8 cellular contexts compared by ENCODE assay signal in the genomic region with DNA sequence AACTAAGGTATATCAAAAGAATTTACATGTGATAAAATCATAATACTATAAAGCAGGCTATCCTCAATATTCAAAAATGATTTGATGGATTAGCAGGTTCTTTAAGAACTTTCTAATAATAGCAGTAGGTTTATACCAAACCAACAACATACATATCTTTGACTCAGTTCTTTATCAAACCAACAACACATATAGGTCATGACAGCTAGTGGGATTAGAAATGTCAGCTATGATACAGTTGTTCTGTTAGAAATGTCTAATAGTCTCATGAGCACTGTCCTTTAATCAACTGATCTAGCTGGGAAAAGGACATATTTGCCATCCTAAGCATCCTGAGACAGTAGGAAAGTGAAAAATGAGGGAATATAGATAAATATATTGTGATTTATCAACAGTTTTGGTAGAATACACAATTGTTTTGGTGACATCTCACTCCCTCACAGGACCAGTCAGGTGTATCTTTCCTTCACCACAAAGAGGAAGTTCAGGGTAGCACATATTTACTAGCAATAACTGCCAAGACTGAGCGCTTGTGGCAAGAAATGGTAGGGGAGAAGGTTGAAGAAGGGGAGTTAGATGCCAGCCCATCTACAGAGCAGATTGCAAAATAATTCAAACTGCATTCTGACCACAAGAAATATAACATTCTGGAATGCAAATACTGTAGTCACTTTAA.
DNase-seq lines count a peak whose midpoint lies in the region; ATAC-seq and TF ChIP-seq lines count a peak whose summit lies in the region.

No MANE protein-coding gene starts in this region.

- no peak for TF ChIP-seq POLR2A in esophagus muscularis mucosa (IDR thresholded peaks at IDR 0.05; ENCODE audit: low read depth)

- H3K27ac ChIP-seq in naive thymus-derived CD4-positive, alpha-beta T cell (ENCODE audit: low read depth, low read length) = peak overlapping the region; percentile 81
- peak overlapping the region in 2 of 4 donors; percentile 59 to 70 for H3K27ac ChIP-seq in esophagus muscularis mucosa (replicated peaks in 1 of 4)

- no peaks in the 10 kb centered on the region for H3K36me3 ChIP-seq in naive thymus-derived CD4-positive, alpha-beta T cell (ENCODE audit: control insufficient read depth in 2 of 3, insufficient read depth in 3 of 3, low read length in 3 of 3)
- peaks cover 0 to 28% (median 18%) of the 10 kb centered on the region in 4 donors for H3K36me3 ChIP-seq in esophagus muscularis mucosa

- peak overlapping the region; percentile 64 to 98 (median 94) for H3K27ac Mint-ChIP-seq in naive thymus-derived CD4-positive, alpha-beta T cell
- H3K27ac Mint-ChIP-seq in osteocyte (ENCODE audit: unreplicated experiment) = no peak overlapping the region

- no peaks in the 10 kb centered on the region for H3K27me3 Mint-ChIP-seq in naive thymus-derived CD4-positive, alpha-beta T cell
- H3K27me3 Mint-ChIP-seq in osteocyte (ENCODE audit: unreplicated experiment) = no peaks in the 10 kb centered on the region

- 76% methylated on average over 1 of the region's 1 CpG for WGBS in esophagus muscularis mucosa

- intact Hi-C loops in naive thymus-derived CD4-positive, alpha-beta T cell (cut with micrococcal nuclease) = loop anchor here (2.0 to 5.0 kb wide), 4 partner anchors 36 to 303 kb away; no protein-coding TSS in a partner anchor
- intact Hi-C loops in esophagus muscularis mucosa (cut with DNase I) = loop anchor here (5.0 kb wide), 1 partner anchor 46 kb away; no protein-coding TSS in a partner anchor

- H3K4me3 Mint-ChIP-seq in naive thymus-derived CD4-positive, alpha-beta T cell = peak overlapping the region in 9 of 10 donors; percentile 63 to 92 (median 76)
- H3K4me3 Mint-ChIP-seq in osteocyte (ENCODE audit: unreplicated experiment) = no peak overlapping the region

- POLR2A ChIA-PET in naive thymus-derived CD4-positive, alpha-beta T cell (lab: Charles Lee) = interaction anchor here (1.9 to 4.5 kb wide), 3 partner anchors 75 to 251 kb away, joined by 5 to 40 read pairs (median 7); partner anchors contain the start of genes SIDT2 and SIK3

- peaks cover 0 to 19% (median 12%) of the 10 kb centered on the region in 5 donors for H3K36me3 Mint-ChIP-seq in naive thymus-derived CD4-positive, alpha-beta T cell
- peaks cover 6% of the 10 kb centered on the region for H3K36me3 Mint-ChIP-seq in osteocyte (ENCODE audit: unreplicated experiment)

- TF ChIP-seq EP300 in esophagus muscularis mucosa (IDR thresholded peaks at IDR 0.05) = no peak

- H3K9me3 ChIP-seq in naive thymus-derived CD4-positive, alpha-beta T cell (ENCODE audit: control insufficient read depth in 2 of 3, low read length in 3 of 3) = no peaks in the 10 kb centered on the region
- H3K9me3 ChIP-seq in esophagus muscularis mucosa = no peaks in the 10 kb centered on the region

- H3K27me3 ChIP-seq in naive thymus-derived CD4-positive, alpha-beta T cell (ENCODE audit: control insufficient read depth in 2 of 2, insufficient read depth in 2 of 2, low read length in 2 of 2) = no peaks in the 10 kb centered on the region
- no peaks in the 10 kb centered on the region for H3K27me3 ChIP-seq in esophagus muscularis mucosa

- peaks cover 0 to 1% (median 0%) of the 10 kb centered on the region in 11 donors for H3K9me3 Mint-ChIP-seq in naive thymus-derived CD4-positive, alpha-beta T cell
- H3K9me3 Mint-ChIP-seq in osteocyte (ENCODE audit: unreplicated experiment) = no peaks in the 10 kb centered on the region

- peak; percentile 22 for DNase-seq in NCI-H226
- DNase-seq in naive thymus-derived CD4-positive, alpha-beta T cell = peak in 7 of 9 donors; percentile 31 to 59 (median 47)
- no peak for DNase-seq in GOT3 (lab: John Stamatoyannopoulos, UW)
- no peak for DNase-seq in DMS79 (lab: John Stamatoyannopoulos, UW)
- DNase-seq in esophagus muscularis mucosa (ENCODE audit: extremely low spot score) = no peak
- DNase-seq in osteocyte (ENCODE audit: extremely low spot score, unreplicated experiment) = no peak

- TF ChIP-seq CTCF in esophagus muscularis mucosa (IDR thresholded peaks at IDR 0.05) (no peak), osteocyte (IDR thresholded peaks at IDR 0.05) (no peak)

- no peak overlapping the region for H3K4me3 ChIP-seq in naive thymus-derived CD4-positive, alpha-beta T cell (ENCODE audit: low read length)
- no peak overlapping the region for H3K4me3 ChIP-seq in esophagus muscularis mucosa

- peaks cover 81 to 86% of the 10 kb centered on the region in 2 donors for H3K4me1 ChIP-seq in naive thymus-derived CD4-positive, alpha-beta T cell (ENCODE audit: control insufficient read depth in 2 of 2, insufficient read depth in 2 of 2, low read length in 2 of 2)
- H3K4me1 ChIP-seq in esophagus muscularis mucosa = peaks cover 44 to 59% (median 48%) of the 10 kb centered on the region in 4 donors

- CTCF ChIA-PET in naive thymus-derived CD4-positive, alpha-beta T cell (lab: Charles Lee) = interaction anchor here (0.7 to 1.2 kb wide), 2 partner anchors 167 to 175 kb away, joined by 3 to 7 read pairs; no protein-coding TSS in a partner anchor

- peaks cover 59 to 97% (median 88%) of the 10 kb centered on the region in 7 donors for H3K4me1 Mint-ChIP-seq in naive thymus-derived CD4-positive, alpha-beta T cell
- peaks cover 22% of the 10 kb centered on the region for H3K4me1 Mint-ChIP-seq in osteocyte (ENCODE audit: unreplicated experiment)

- ATAC-seq in GM18873 (IDR thresholded peaks at IDR 0.05; ENCODE audit: low FRiP score, unreplicated experiment) (peak; percentile 53), HG02642 (IDR thresholded peaks at IDR 0.05; ENCODE audit: poor library complexity, unreplicated experiment) (peak; percentile 67)
- ATAC-seq in naive thymus-derived CD4-positive, alpha-beta T cell = peak; percentile 63

Comparison
In these comparisons a context has a peak if more than half of its experiments do, and no peak if none do; other contexts are left out.
1. DNase-seq: peak in NCI-H226 (single experiment) and naive thymus-derived CD4-positive, alpha-beta T cell (7 of 9); none in GOT3 (single experiment), DMS79 (single experiment), esophagus muscularis mucosa (single experiment) and osteocyte (single experiment).
2. Peak in every context shown above with its lines, with median percentiles within 50 percentile points of each other: ATAC-seq.